ENCODE assay signal across 1 cellular context in the genomic region with DNA sequence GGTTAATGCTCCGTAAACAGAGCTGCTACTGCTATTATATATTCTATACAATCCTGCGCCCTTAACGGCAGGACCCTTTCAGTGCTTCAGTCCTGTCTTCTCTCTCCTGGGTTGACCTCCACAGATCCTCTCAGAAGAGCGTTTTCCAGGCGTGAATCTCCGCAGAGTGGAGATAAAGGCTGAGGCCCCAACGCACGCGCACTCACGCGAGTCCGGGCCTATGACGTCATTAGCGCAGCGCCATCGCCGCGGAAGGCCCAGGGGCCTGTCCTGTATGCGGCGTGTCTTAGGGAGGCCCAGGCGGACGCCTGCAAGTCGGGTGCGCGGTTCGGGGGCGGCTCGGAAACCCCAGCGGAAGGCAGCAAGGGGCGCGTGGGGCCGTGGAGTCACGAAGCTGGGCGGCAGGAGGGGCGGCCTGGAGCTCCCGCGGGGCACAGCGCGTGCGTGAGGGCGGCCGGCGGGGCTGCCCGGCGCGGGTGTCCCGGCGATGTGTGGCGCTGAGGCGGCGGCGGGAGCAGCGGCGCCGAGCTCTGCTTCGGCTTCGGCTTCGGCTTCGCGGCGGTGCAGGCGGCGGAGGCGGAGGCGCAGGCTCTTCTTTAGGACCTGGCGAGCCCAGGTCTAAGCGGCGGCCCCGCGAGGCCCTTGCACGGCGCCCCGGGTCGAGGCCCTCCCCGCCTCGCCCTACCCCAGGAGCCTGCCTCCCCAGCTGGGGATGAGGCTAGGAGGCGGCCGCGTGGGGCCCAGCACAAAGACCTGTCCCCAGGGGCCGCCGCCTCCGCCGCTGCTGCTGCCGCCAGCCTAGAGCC.
TF ChIP-seq lines count a peak whose summit lies in the region.

A gene with protein sequence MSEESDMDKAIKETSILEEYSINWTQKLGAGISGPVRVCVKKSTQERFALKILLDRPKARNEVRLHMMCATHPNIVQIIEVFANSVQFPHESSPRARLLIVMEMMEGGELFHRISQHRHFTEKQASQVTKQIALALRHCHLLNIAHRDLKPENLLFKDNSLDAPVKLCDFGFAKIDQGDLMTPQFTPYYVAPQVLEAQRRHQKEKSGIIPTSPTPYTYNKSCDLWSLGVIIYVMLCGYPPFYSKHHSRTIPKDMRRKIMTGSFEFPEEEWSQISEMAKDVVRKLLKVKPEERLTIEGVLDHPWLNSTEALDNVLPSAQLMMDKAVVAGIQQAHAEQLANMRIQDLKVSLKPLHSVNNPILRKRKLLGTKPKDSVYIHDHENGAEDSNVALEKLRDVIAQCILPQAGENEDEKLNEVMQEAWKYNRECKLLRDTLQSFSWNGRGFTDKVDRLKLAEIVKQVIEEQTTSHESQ (plus strand): TSS at position 479 of the 806 bp plus-strand sequence. CDS start 506 bp downstream, outside the sequence.

TF ChIP-seq in liver, 16 proteins besides CTCF, POLR2A, EP300 and RAD21 (continued from another document):
- TF ChIP-seq, protein P1, sequence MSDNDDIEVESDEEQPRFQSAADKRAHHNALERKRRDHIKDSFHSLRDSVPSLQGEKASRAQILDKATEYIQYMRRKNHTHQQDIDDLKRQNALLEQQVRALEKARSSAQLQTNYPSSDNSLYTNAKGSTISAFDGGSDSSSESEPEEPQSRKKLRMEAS (IDR thresholded peaks at IDR 0.05): peak; percentile 61
- TF ChIP-seq HNF4A (conservative IDR thresholded peaks at IDR 0.05) (peak in 1 of 2 donors; percentile 13), NR2F2 (IDR thresholded peaks at IDR 0.05) (peak; percentile 44), FOXA2 (IDR thresholded peaks at IDR 0.05) (no peak), YY1 (IDR thresholded peaks at IDR 0.05) (peak; percentile 70)
